In genomic region chrX:11893933-11894710, GRCh38 we compare ENCODE assay signal across 30 cellular contexts.
"Had no signal": no experiment of that assay in that cellular context is flagged by ENCODE, and none has a peak within 500 bp of the region (broad histone marks: within the 10 kb centered on the region; RNA-seq: fewer than 3 reads in every experiment).

No MANE protein-coding gene starts in this region.

- H3K4me3 Mint-ChIP-seq: activated B cell treated with CpG ODN at 0.5 μM for 24 hours; activated CD4-positive, alpha-beta T cell treated with anti-CD3 and anti-CD28 coated beads for 36 hours; activated naive CD4-positive, alpha-beta T cell treated with anti-CD3 and anti-CD28 coated beads for 36 hours; activated naive CD8-positive, alpha-beta T cell treated with anti-CD3 and anti-CD28 coated beads, Interleukin-2, amount 10 ng/mL, durations not matched to agents 7 days and 5 days; activated T-cell treated with anti-CD3 and anti-CD28 coated beads, Interleukin-2, amount 50 U/mL, for 24 hours; natural killer cell; stimulated activated naive CD8-positive, alpha-beta T cell treated with anti-CD3 and anti-CD28 coated beads, Interleukin-15, Interleukin-2, amounts not matched to agents 100 ng/mL and 50 ng/mL, for 24 hours; T-helper 1 cell treated with Interleukin-12 subunit alpha and Interleukin-12 subunit beta and Interleukin-4 antibody, amounts not matched to agents 30 μg/mL and 1 μg/mL, for 36 hours had no signal

- H3K9me3 ChIP-seq: body of pancreas, gastroesophageal sphincter, left ventricle myocardium inferior, pancreas, psoas muscle had no signal

- H3K27ac Mint-ChIP-seq: activated B cell treated with CpG ODN at 0.5 μM for 24 hours; activated CD4-positive, alpha-beta T cell treated with anti-CD3 and anti-CD28 coated beads for 36 hours; activated naive CD4-positive, alpha-beta T cell treated with anti-CD3 and anti-CD28 coated beads for 36 hours; activated naive CD8-positive, alpha-beta T cell treated with anti-CD3 and anti-CD28 coated beads, Interleukin-2, amount 10 ng/mL, durations not matched to agents 7 days and 5 days; activated T-cell treated with anti-CD3 and anti-CD28 coated beads, Interleukin-2, amount 50 U/mL, for 24 hours; activated T-helper 2 cell treated with anti-CD3 and anti-CD28 coated beads, Interferon-gamma antibody, Interleukin-2, Interleukin-4, amounts not matched to agents 10 μg/mL and 5 μg/mL and 100 μg/mL, durations not matched to agents 14 hours and 24 hours and 36 hours; natural killer cell; stimulated activated naive CD8-positive, alpha-beta T cell treated with anti-CD3 and anti-CD28 coated beads, Interleukin-15, Interleukin-2, amounts not matched to agents 100 ng/mL and 50 ng/mL, for 24 hours; T-helper 1 cell treated with Interleukin-12 subunit alpha and Interleukin-12 subunit beta and Interleukin-4 antibody, amounts not matched to agents 30 μg/mL and 1 μg/mL, for 36 hours had no signal

- H3K27me3 Mint-ChIP-seq: activated B cell treated with CpG ODN at 0.5 μM for 24 hours; activated naive CD8-positive, alpha-beta T cell treated with anti-CD3 and anti-CD28 coated beads, Interleukin-2, amount 10 ng/mL, durations not matched to agents 7 days and 5 days; stimulated activated naive CD8-positive, alpha-beta T cell treated with anti-CD3 and anti-CD28 coated beads, Interleukin-15, Interleukin-2, amounts not matched to agents 100 ng/mL and 50 ng/mL, for 24 hours had no signal

- ATAC-seq: activated CD4-positive, alpha-beta T cell treated with anti-CD3 and anti-CD28 coated beads for 36 hours; body of pancreas; gastroesophageal sphincter; heart left ventricle; natural killer cell; pancreas; psoas muscle; right cardiac atrium had no signal

- H3K4me3 ChIP-seq: body of pancreas, esophagus muscularis mucosa, gastroesophageal sphincter, heart left ventricle, left ventricle myocardium inferior, pancreas, psoas muscle, tibial artery had no signal

- H3K9me3 Mint-ChIP-seq: activated B cell treated with CpG ODN at 0.5 μM for 24 hours; activated naive CD8-positive, alpha-beta T cell treated with anti-CD3 and anti-CD28 coated beads, Interleukin-2, amount 10 ng/mL, durations not matched to agents 7 days and 5 days; activated T-cell treated with anti-CD3 and anti-CD28 coated beads, Interleukin-2, amount 50 U/mL, for 24 hours; activated T-helper 2 cell treated with anti-CD3 and anti-CD28 coated beads, Interferon-gamma antibody, Interleukin-2, Interleukin-4, amounts not matched to agents 10 μg/mL and 5 μg/mL and 100 μg/mL, durations not matched to agents 14 hours and 24 hours and 36 hours; natural killer cell; stimulated activated naive CD8-positive, alpha-beta T cell treated with anti-CD3 and anti-CD28 coated beads, Interleukin-15, Interleukin-2, amounts not matched to agents 100 ng/mL and 50 ng/mL, for 24 hours; T-helper 1 cell treated with Interleukin-12 subunit alpha and Interleukin-12 subunit beta and Interleukin-4 antibody, amounts not matched to agents 30 μg/mL and 1 μg/mL, for 36 hours had no signal

- H3K4me1 Mint-ChIP-seq: activated B cell treated with CpG ODN at 0.5 μM for 24 hours; activated CD4-positive, alpha-beta T cell treated with anti-CD3 and anti-CD28 coated beads for 36 hours; activated naive CD8-positive, alpha-beta T cell treated with anti-CD3 and anti-CD28 coated beads, Interleukin-2, amount 10 ng/mL, durations not matched to agents 7 days and 5 days; natural killer cell had no signal

- H3K27me3 ChIP-seq: body of pancreas, esophagus muscularis mucosa, gastroesophageal sphincter, heart left ventricle, tibial artery had no signal

- H3K36me3 Mint-ChIP-seq: activated naive CD8-positive, alpha-beta T cell treated with anti-CD3 and anti-CD28 coated beads, Interleukin-2, amount 10 ng/mL, durations not matched to agents 7 days and 5 days; natural killer cell had no signal

- FAIRE-seq: islet of Langerhans had no signal

- DNase-seq: activated B cell treated with CpG ODN at 0.5 μM for 24 hours; activated CD4-positive, alpha-beta T cell treated with anti-CD3 and anti-CD28 coated beads for 36 hours; activated CD4-positive, alpha-beta T cell treated with anti-CD3 and anti-CD28 coated beads, Interleukin-2, amount 50 U/mL, for 4 hours; activated CD8-positive, alpha-beta memory T cell treated with anti-CD3 and anti-CD28 coated beads for 24 hours; activated CD8-positive, alpha-beta memory T cell treated with anti-CD3 and anti-CD28 coated beads, Interleukin-2, amount 50 U/mL, for 4 hours; activated naive CD4-positive, alpha-beta T cell treated with anti-CD3 and anti-CD28 coated beads for 36 hours; activated naive CD8-positive, alpha-beta T cell treated with anti-CD3 and anti-CD28 coated beads, Interleukin-2, amount 10 ng/mL, durations not matched to agents 7 days and 5 days; activated T-cell treated with anti-CD3 and anti-CD28 coated beads, Interleukin-2, amount 50 U/mL, for 24 hours; amniotic stem cell; body of pancreas; caudate nucleus; dermis blood vessel endothelial cell; effector memory CD4-positive, alpha-beta T cell; heart left ventricle; left ventricle myocardium inferior; midbrain; natural killer cell; pancreas; psoas muscle; right cardiac atrium; stimulated activated CD4-positive, alpha-beta T cell treated with anti-CD3 and anti-CD28 coated beads, Interleukin-12 subunit alpha, Interleukin-12 subunit beta, amount 100 ng/mL, for 4 hours; stimulated activated CD4-positive, alpha-beta T cell treated with anti-CD3 and anti-CD28 coated beads, Interleukin-4, amount 100 ng/mL, for 4 hours; substantia nigra; tibial artery had no signal

- H3K36me3 ChIP-seq: esophagus muscularis mucosa, gastroesophageal sphincter, heart left ventricle, left ventricle myocardium inferior, pancreas, tibial artery had no signal

- H3K4me1 ChIP-seq: body of pancreas, esophagus muscularis mucosa, gastroesophageal sphincter, heart left ventricle, left ventricle myocardium inferior, pancreas, psoas muscle, tibial artery had no signal

- H3K27ac ChIP-seq: body of pancreas, esophagus muscularis mucosa, gastroesophageal sphincter, heart left ventricle, left ventricle myocardium inferior, pancreas, psoas muscle, tibial artery had no signal
